Comparison of ENCODE assay signal across 11 cellular contexts in the genomic region with DNA sequence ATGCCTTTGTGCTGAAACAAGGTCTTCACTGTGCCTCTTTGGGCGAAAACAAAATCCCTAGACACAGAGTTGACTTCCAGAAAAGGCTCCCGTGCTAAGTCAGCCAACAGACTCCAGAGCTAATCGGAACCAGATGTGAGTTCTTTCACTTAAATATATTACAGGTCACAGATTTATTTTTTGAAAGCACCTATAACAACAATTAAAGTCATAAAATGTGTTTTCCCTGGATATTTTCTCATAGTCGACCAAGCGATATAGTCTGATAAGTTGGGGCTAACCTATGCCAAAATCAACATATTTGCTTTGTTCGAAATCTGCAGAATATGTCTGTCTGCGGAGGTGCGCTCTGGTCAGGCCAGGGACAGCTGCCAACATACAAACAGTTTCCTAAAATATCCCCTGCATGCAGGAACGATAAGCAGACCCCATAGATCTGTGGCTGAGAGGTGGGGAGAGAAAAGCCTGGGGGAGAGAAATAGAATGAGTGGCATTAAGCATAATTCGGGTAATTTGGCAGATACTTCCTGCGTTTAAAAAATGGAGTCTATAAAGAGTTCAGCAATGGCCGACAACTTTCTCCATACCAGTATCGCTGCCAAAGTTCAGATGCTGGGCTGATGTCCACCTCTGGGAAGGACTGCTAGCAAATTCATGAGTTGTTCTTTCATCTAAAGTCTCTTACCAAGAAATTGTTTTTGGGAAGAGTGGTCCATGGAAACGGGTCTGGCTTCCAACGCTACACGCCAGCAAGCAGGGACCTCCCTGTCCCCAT. TPM values are rescaled to one million over a fixed set of nuclear protein-coding genes. Genes with fewer than 3 reads are reported as not detected.
DNase-seq lines count a peak whose midpoint lies in the region; ATAC-seq and TF ChIP-seq lines count a peak whose summit lies in the region.
"Had no signal": no experiment of that assay in that cellular context is flagged by ENCODE, and none has a peak within 500 bp of the region (broad histone marks: within the 10 kb centered on the region; RNA-seq: fewer than 3 reads in every experiment).

No MANE protein-coding gene starts in this region.

- no peak overlapping the region for H4K8ac ChIP-seq in mesenchymal stem cell (ENCODE audit: low read length)

- TF ChIP-seq EP300 in upper lobe of left lung (IDR thresholded peaks at IDR 0.05): no peak

- no peak overlapping the region for H3K4ac ChIP-seq in mesenchymal stem cell (ENCODE audit: low read depth in 1 of 2, low read length in 2 of 2)

- no peak overlapping the region for H2BK5ac ChIP-seq in mesenchymal stem cell (ENCODE audit: low read depth, low read length, poor library complexity, severe bottlenecking)

- H2BK120ac ChIP-seq in mesenchymal stem cell (ENCODE audit: low read depth, low read length): no peak overlapping the region

- H3K9me3 ChIP-seq in mesenchymal stem cell (ENCODE audit: control insufficient read depth, low read length): peaks cover 4% of the 10 kb centered on the region
- no peaks in the 10 kb centered on the region for H3K9me3 ChIP-seq in upper lobe of left lung

- no peak overlapping the region for H2BK12ac ChIP-seq in mesenchymal stem cell (ENCODE audit: low read length in 2 of 2)

- H3K27ac ChIP-seq in mesenchymal stem cell (ENCODE audit: low read length, poor library complexity, severe bottlenecking): no peak overlapping the region
- peak overlapping the region; percentile 5 to 36 (median 18) for H3K27ac ChIP-seq in upper lobe of left lung

- intact Hi-C loops in left colon (cut with DNase I, micrococcal nuclease): no loop called here

- no peak overlapping the region for H2AK5ac ChIP-seq in mesenchymal stem cell (ENCODE audit: low read length, severe bottlenecking)

- H2BK15ac ChIP-seq in mesenchymal stem cell (ENCODE audit: low read depth, poor library complexity, severe bottlenecking): no peak overlapping the region

- H3K4me1 ChIP-seq in mesenchymal stem cell (ENCODE audit: control insufficient read depth, insufficient read depth, low read depth, low read length) (no peaks in the 10 kb centered on the region), upper lobe of left lung (no peaks in the 10 kb centered on the region)

- peak in 1 of 2 donors; percentile 75 for ATAC-seq in upper lobe of left lung (ENCODE audit: low FRiP score in 2 of 2)
- no peak for ATAC-seq in GM21447 (IDR thresholded peaks at IDR 0.05; ENCODE audit: unreplicated experiment)
- no peak for ATAC-seq in left colon

- no peak overlapping the region for H3K18ac ChIP-seq in mesenchymal stem cell (ENCODE audit: low read depth in 1 of 2, low read length in 2 of 2)

- DNase-seq in M059J (ENCODE audit: low read depth) (peak; percentile 12), dermis microvascular lymphatic vessel endothelial cell (ENCODE audit: low read depth in 2 of 2) (peak; percentile 87 to 95), mesenchymal stem cell (no peak), upper lobe of left lung (no peak), NCI-H1105 treated with DMSO at 0.1 percent for 48 hours (lab: John Stamatoyannopoulos, UW) (no peak), COLO668 (lab: John Stamatoyannopoulos, UW; ENCODE audit: unreplicated experiment) (no peak), left colon (no peak)
- DNase-seq: NCI-H226; stimulated activated CD4-positive, alpha-beta T cell treated with anti-CD3 and anti-CD28 coated beads, Interleukin-2, amount 100 ng/mL, for 48 hours; substantia nigra had no signal

- no peak overlapping the region for H3K14ac ChIP-seq in mesenchymal stem cell (ENCODE audit: low read length in 2 of 2)

- no peak for TF ChIP-seq POLR2A in upper lobe of left lung (IDR thresholded peaks at IDR 0.05)

- no peak overlapping the region for H3K4me2 ChIP-seq in mesenchymal stem cell (ENCODE audit: low read length, poor library complexity, severe bottlenecking)

- no peaks in the 10 kb centered on the region for H3K79me1 ChIP-seq in mesenchymal stem cell (replicated peaks; ENCODE audit: low read length, poor library complexity, severe bottlenecking)

- TF ChIP-seq CTCF in upper lobe of left lung (IDR thresholded peaks at IDR 0.05): no peak

- 80% methylated on average over 12 of the region's 16 CpGs for WGBS in mesenchymal stem cell
- 73 to 77% methylated on average over 16 of the region's 16 CpGs for WGBS in upper lobe of left lung, 2 donors

- no peak overlapping the region for H3K23ac ChIP-seq in mesenchymal stem cell (ENCODE audit: low read length in 2 of 2)

- H3K27me3 ChIP-seq in mesenchymal stem cell (ENCODE audit: control insufficient read depth in 1 of 2, insufficient read depth in 1 of 2, low read length in 2 of 2): no peaks in the 10 kb centered on the region
- no peaks in the 10 kb centered on the region for H3K27me3 ChIP-seq in upper lobe of left lung

- no peak overlapping the region for H4K91ac ChIP-seq in mesenchymal stem cell (ENCODE audit: low read length)

- H3K9ac ChIP-seq in mesenchymal stem cell (ENCODE audit: low read length): peak overlapping the region; percentile 84

- H3K4me3 ChIP-seq in mesenchymal stem cell (ENCODE audit: insufficient read depth in 1 of 2, low read depth in 1 of 2, low read length in 2 of 2): peak overlapping the region in 1 of 2 experiments; percentile 74
- H3K4me3 ChIP-seq in upper lobe of left lung: no peak overlapping the region

- H2AFZ ChIP-seq in mesenchymal stem cell (ENCODE audit: low read depth, low read length): no peak overlapping the region

- no peaks in the 10 kb centered on the region for H3K36me3 ChIP-seq in mesenchymal stem cell (ENCODE audit: control insufficient read depth in 1 of 2, insufficient read depth in 2 of 2, low read depth in 1 of 2, low read length in 2 of 2)
- H3K36me3 ChIP-seq in upper lobe of left lung: no peaks in the 10 kb centered on the region

RNA-seq across cellular contexts. Expression of gene MYH10, which starts 50.8 kb away (rescaled TPM):
- 26.6 and 36.3 TPM in 2 replicates for total RNA-seq in M059J (2014; rRNA removed; shearing (Covaris generic))
- total RNA-seq in dermis microvascular lymphatic vessel endothelial cell (274 and 460 TPM in 2 replicates), upper lobe of left lung (100 to 1,000 TPM in 3 of 6 donors, 10 to 100 TPM in 3; 73.3 to 246 (median 99.6) TPM), left colon (1 to 10 TPM; 5.6 to 7.2 TPM)
- polyA plus RNA-seq in mesenchymal stem cell (2013, experiment 1 of 2): 33.3 TPM
- polyA plus RNA-seq in mesenchymal stem cell (2013, experiment 2 of 2): 30.4 TPM

Comparison
In these comparisons a context has a peak if more than half of its experiments do, and no peak if none do; other contexts are left out.
1. DNase-seq: peak in M059J (single experiment) and dermis microvascular lymphatic vessel endothelial cell (2 of 2); none in mesenchymal stem cell (single experiment), upper lobe of left lung (0 of 2), NCI-H1105 treated with DMSO at 0.1 percent for 48 hours (single experiment), COLO668 (single experiment) and left colon (0 of 2).